Comparison of ENCODE assay signal across 27 cellular contexts in the genomic region with DNA sequence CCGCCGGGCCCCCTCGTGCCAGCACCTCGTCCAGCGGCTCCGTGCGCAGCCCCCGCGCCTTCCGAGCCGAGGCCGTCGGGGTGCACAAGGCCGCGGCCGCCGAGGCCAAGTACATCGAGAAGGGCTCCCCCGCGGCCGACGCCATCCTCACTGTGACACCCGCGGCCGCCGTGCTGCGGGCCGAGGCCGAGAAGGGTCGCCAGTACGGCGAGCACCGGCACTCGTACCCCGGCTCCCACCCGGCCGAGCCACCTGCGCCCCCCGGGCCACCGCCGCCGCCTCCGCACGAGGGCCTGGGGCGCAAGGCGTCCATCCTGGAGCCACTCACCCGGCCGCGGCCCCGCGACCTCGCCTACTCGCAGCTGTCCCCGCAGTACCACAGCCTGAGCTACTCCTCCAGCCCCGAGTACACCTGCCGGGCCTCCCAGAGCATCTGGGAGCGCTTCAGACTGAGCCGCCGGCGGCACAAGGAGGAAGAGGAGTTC.
"Had no signal": no experiment of that assay in that cellular context is flagged by ENCODE, and none has a peak within 500 bp of the region (broad histone marks: within the 10 kb centered on the region; RNA-seq: fewer than 3 reads in every experiment).

No MANE protein-coding gene starts in this region.

- H3K4me1 ChIP-seq: pancreas had no signal

- H3K36me3 Mint-ChIP-seq: naive thymus-derived CD8-positive, alpha-beta T cell; natural killer cell treated with Interleukin-12 subunit alpha and Interleukin-12 subunit beta and Interleukin-15 and Interleukin-18, amount 100 ng/mL, for 72 hours; stimulated activated effector memory CD8-positive, alpha-beta T cell treated with anti-CD3 and anti-CD28 coated beads, Interleukin-12 subunit alpha, Interleukin-12 subunit beta, amount 100 ng/mL, for 72 hours; stimulated activated naive B cell treated with anti-CD40 and anti-IgM and Interleukin-4, amounts not matched to agents 10 μg/mL and 1 μg/mL and 100 μg/mL, for 72 hours had no signal

- H3K4me3 ChIP-seq: pancreas, prostate gland, right atrium auricular region, right lobe of liver, sigmoid colon, stomach, thoracic aorta, thyroid gland, tibial nerve, upper lobe of left lung, vagina had no signal

- H3K27me3 ChIP-seq: pancreas, right atrium auricular region, right lobe of liver, thyroid gland, upper lobe of left lung, vagina had no signal

- H3K27ac ChIP-seq: pancreas, prostate gland, right atrium auricular region, right lobe of liver, sigmoid colon, stomach, thoracic aorta, thyroid gland, tibial nerve, upper lobe of left lung, vagina had no signal

- H3K36me3 ChIP-seq: pancreas, prostate gland, right lobe of liver, sigmoid colon, stomach, thoracic aorta, thyroid gland, tibial nerve, upper lobe of left lung, vagina had no signal

- FAIRE-seq: pancreas, small intestine had no signal

- H3K4me3 Mint-ChIP-seq: natural killer cell treated with Interleukin-12 subunit alpha and Interleukin-12 subunit beta and Interleukin-15 and Interleukin-18, amount 100 ng/mL, for 72 hours; nephron progenitor cell; neural crest cell; stimulated activated effector memory CD8-positive, alpha-beta T cell treated with anti-CD3 and anti-CD28 coated beads, Interleukin-12 subunit alpha, Interleukin-12 subunit beta, amount 100 ng/mL, for 72 hours; stimulated activated naive B cell treated with anti-CD40 and anti-IgM and Interleukin-4, amounts not matched to agents 10 μg/mL and 1 μg/mL and 100 μg/mL, for 72 hours; stimulated activated naive CD8-positive, alpha-beta T cell treated with anti-CD3 and anti-CD28 coated beads, Interleukin-15, Interleukin-2, amounts not matched to agents 100 ng/mL and 50 ng/mL, for 24 hours had no signal

- DNase-seq: nephron progenitor cell; occipital lobe; retina; sigmoid colon; small intestine; stimulated activated CD4-positive, alpha-beta T cell treated with anti-CD3 and anti-CD28 coated beads, Interleukin-15, amount 100 ng/mL, for 24 hours; stimulated activated CD4-positive, alpha-beta T cell treated with anti-CD3 and anti-CD28 coated beads, Interleukin-2, amount 100 ng/mL, for 24 hours; stimulated activated CD4-positive, alpha-beta T cell treated with anti-CD3 and anti-CD28 coated beads, Interleukin-2, amount 100 ng/mL, for 48 hours; stimulated activated CD4-positive, alpha-beta T cell treated with anti-CD3 and anti-CD28 coated beads, Interleukin-4, amount 100 ng/mL, for 24 hours; stimulated activated naive B cell treated with anti-CD40 and anti-IgM and Interleukin-4, amounts not matched to agents 10 μg/mL and 1 μg/mL and 100 μg/mL, for 72 hours; stimulated activated naive CD4-positive, alpha-beta T cell treated with Interleukin-2 at 50 U/mL for 16 hours; stomach; thyroid gland; trophoblast cell had no signal

- H3K4me1 Mint-ChIP-seq: neural crest cell had no signal

- ATAC-seq: naive thymus-derived CD8-positive, alpha-beta T cell; natural killer cell treated with Interleukin-12 subunit alpha and Interleukin-12 subunit beta and Interleukin-15 and Interleukin-18, amount 100 ng/mL, for 72 hours; pancreas; right lobe of liver; stimulated activated effector memory CD8-positive, alpha-beta T cell treated with anti-CD3 and anti-CD28 coated beads, Interleukin-12 subunit alpha, Interleukin-12 subunit beta, amount 100 ng/mL, for 72 hours; stimulated activated naive B cell treated with anti-CD40 and anti-IgM and Interleukin-4, amounts not matched to agents 10 μg/mL and 1 μg/mL and 100 μg/mL, for 72 hours had no signal

- H3K9me3 ChIP-seq: pancreas, prostate gland, right atrium auricular region, right lobe of liver, sigmoid colon, stomach, thoracic aorta, thyroid gland, tibial nerve, upper lobe of left lung, vagina had no signal

- H3K9me3 Mint-ChIP-seq: naive thymus-derived CD8-positive, alpha-beta T cell; natural killer cell treated with Interleukin-12 subunit alpha and Interleukin-12 subunit beta and Interleukin-15 and Interleukin-18, amount 100 ng/mL, for 72 hours; nephron progenitor cell; neural crest cell; stimulated activated effector memory CD8-positive, alpha-beta T cell treated with anti-CD3 and anti-CD28 coated beads, Interleukin-12 subunit alpha, Interleukin-12 subunit beta, amount 100 ng/mL, for 72 hours; stimulated activated naive B cell treated with anti-CD40 and anti-IgM and Interleukin-4, amounts not matched to agents 10 μg/mL and 1 μg/mL and 100 μg/mL, for 72 hours; stimulated activated naive CD8-positive, alpha-beta T cell treated with anti-CD3 and anti-CD28 coated beads, Interleukin-15, Interleukin-2, amounts not matched to agents 100 ng/mL and 50 ng/mL, for 24 hours had no signal

- H3K27ac Mint-ChIP-seq: natural killer cell treated with Interleukin-12 subunit alpha and Interleukin-12 subunit beta and Interleukin-15 and Interleukin-18, amount 100 ng/mL, for 72 hours; nephron progenitor cell; stimulated activated effector memory CD8-positive, alpha-beta T cell treated with anti-CD3 and anti-CD28 coated beads, Interleukin-12 subunit alpha, Interleukin-12 subunit beta, amount 100 ng/mL, for 72 hours; stimulated activated naive B cell treated with anti-CD40 and anti-IgM and Interleukin-4, amounts not matched to agents 10 μg/mL and 1 μg/mL and 100 μg/mL, for 72 hours; stimulated activated naive CD8-positive, alpha-beta T cell treated with anti-CD3 and anti-CD28 coated beads, Interleukin-15, Interleukin-2, amounts not matched to agents 100 ng/mL and 50 ng/mL, for 24 hours had no signal
